ENCODE assay signal across 8 cellular contexts in genomic region chr2:27723372-27724144, GRCh38. TPM values are rescaled to one million over a fixed set of nuclear protein-coding genes. Genes with fewer than 3 reads are reported as not detected.
DNase-seq lines count a peak whose midpoint lies in the region; ATAC-seq and TF ChIP-seq lines count a peak whose summit lies in the region.

No MANE protein-coding gene starts in this region.

- peak overlapping the region; percentile 27 for H4K91ac ChIP-seq in neuronal stem cell (ENCODE audit: low read depth, low read length, poor library complexity)

- H3K36me3 ChIP-seq in neuronal stem cell (replicated peaks in 1 of 2; ENCODE audit: control insufficient read depth in 2 of 2, insufficient read depth in 2 of 2, low read length in 2 of 2), result no peaks in the 10 kb centered on the region

- ATAC-seq in activated B cell treated with CpG ODN at 0.5 μM for 24 hours (ENCODE audit: low read depth) (peak; percentile 37), HG03469 (IDR thresholded peaks at IDR 0.05; ENCODE audit: unreplicated experiment) (no peak), GM19395 (IDR thresholded peaks at IDR 0.05; ENCODE audit: unreplicated experiment) (no peak)

- peaks cover 0 to 11% (median 0%) of the 10 kb centered on the region in 3 experiments for H3K27me3 ChIP-seq in neuronal stem cell (ENCODE audit: control insufficient read depth in 3 of 3, insufficient read depth in 3 of 3, low read depth in 1 of 3, low read length in 3 of 3)

- TF ChIP-seq CTCF in activated B cell treated with CpG ODN at 0.5 μM for 24 hours (IDR thresholded peaks at IDR 0.05), result no peak

- H3K4ac ChIP-seq in neuronal stem cell (ENCODE audit: low read length), result no peak overlapping the region

- peaks cover 12 to 23% of the 10 kb centered on the region in 2 donors for H3K4me1 ChIP-seq in neuronal stem cell (ENCODE audit: control insufficient read depth in 2 of 2, insufficient read depth in 1 of 2, low read depth in 1 of 2, low read length in 2 of 2)

- no peak overlapping the region for H3K14ac ChIP-seq in neuronal stem cell (ENCODE audit: low read length)

- no peak overlapping the region for H3K4me3 Mint-ChIP-seq in activated B cell treated with CpG ODN at 0.5 μM for 24 hours

- no peak overlapping the region for H2AK5ac ChIP-seq in neuronal stem cell (ENCODE audit: low read depth, low read length)

- no peak overlapping the region for H2BK120ac ChIP-seq in neuronal stem cell (ENCODE audit: low read depth, low read length)

- H3K9ac ChIP-seq in neuronal stem cell (ENCODE audit: low read depth, low read length, poor library complexity), result no peak overlapping the region

- H2AFZ ChIP-seq in neuronal stem cell (ENCODE audit: low read length), result peak overlapping the region; percentile 78

- POLR2A ChIA-PET in activated B cell treated with CpG ODN at 0.5 μM for 24 hours (lab: Charles Lee), result no interaction called here

- DNase-seq in stimulated activated CD4-positive, alpha-beta T cell treated with anti-CD3 and anti-CD28 coated beads, Interleukin-2, amount 100 ng/mL, for 24 hours, result peak; percentile 31 to 36
- no peak for DNase-seq in stimulated activated CD4-positive, alpha-beta T cell treated with anti-CD3 and anti-CD28 coated beads, Interleukin-1b, Interleukin-23, amount 100 ng/mL, for 48 hours
- DNase-seq in MV-4-11 (lab: John Stamatoyannopoulos, UW), result peak; percentile 46
- DNase-seq in activated B cell treated with CpG ODN at 0.5 μM for 24 hours, result no peak
- peak; percentile 57 for DNase-seq in foreskin melanocyte
- peak; percentile 57 for DNase-seq in neuronal stem cell (ENCODE audit: low spot score)

- peaks cover 12% of the 10 kb centered on the region for H3K27me3 Mint-ChIP-seq in activated B cell treated with CpG ODN at 0.5 μM for 24 hours

- H3K4me3 ChIP-seq in neuronal stem cell (ENCODE audit: low read length in 2 of 2), result no peak overlapping the region

- H3K36me3 Mint-ChIP-seq in activated B cell treated with CpG ODN at 0.5 μM for 24 hours (ENCODE audit: low read depth), result no peaks in the 10 kb centered on the region

- H3K18ac ChIP-seq in neuronal stem cell (ENCODE audit: low read length), result peak overlapping the region; percentile 56

- no peaks in the 10 kb centered on the region for H3K9me3 Mint-ChIP-seq in activated B cell treated with CpG ODN at 0.5 μM for 24 hours

- no peak overlapping the region for H3K23ac ChIP-seq in neuronal stem cell (ENCODE audit: low read depth, low read length, poor library complexity)

- H3K4me1 Mint-ChIP-seq in activated B cell treated with CpG ODN at 0.5 μM for 24 hours, result no peaks in the 10 kb centered on the region

- no peak overlapping the region for H3K27ac ChIP-seq in neuronal stem cell (replicated peaks; ENCODE audit: low read length)

- H2BK12ac ChIP-seq in neuronal stem cell (ENCODE audit: low read length), result peak overlapping the region; percentile 85

- H3K9me3 ChIP-seq in neuronal stem cell (replicated peaks in 1 of 2; ENCODE audit: control insufficient read depth in 2 of 2, insufficient read depth in 1 of 2, low read depth in 1 of 2, low read length in 2 of 2), result no peaks in the 10 kb centered on the region

- H3K4me2 ChIP-seq in neuronal stem cell (ENCODE audit: insufficient read depth, low read length, poor library complexity, severe bottlenecking), result no peak overlapping the region

- CTCF ChIA-PET in activated B cell treated with CpG ODN at 0.5 μM for 24 hours (lab: Charles Lee), result interaction anchor here (0.8 to 1.8 kb wide), 6 partner anchors 12 to 729 kb away, joined by 3 to 6 read pairs (median 3); no protein-coding TSS in a partner anchor

- no CpG with 5 or more reads among the region's 11 CpGs for WGBS in neuronal stem cell (ENCODE audit: extremely low coverage in 2 of 2, insufficient read length in 2 of 2, insufficient replicate concordance in 1 of 2), 2 donors

- peak overlapping the region; percentile 8 for H2BK15ac ChIP-seq in neuronal stem cell (ENCODE audit: low read length)

- no peak overlapping the region for H4K8ac ChIP-seq in neuronal stem cell (ENCODE audit: low read depth, low read length)

- H3K27ac Mint-ChIP-seq in activated B cell treated with CpG ODN at 0.5 μM for 24 hours, result no peak overlapping the region

- H3K79me1 ChIP-seq in neuronal stem cell (ENCODE audit: low read depth, low read length), result no peaks in the 10 kb centered on the region

- intact Hi-C loops in activated B cell treated with CpG ODN at 0.5 μM for 24 hours (cut with micrococcal nuclease), result no loop called here

- H2BK5ac ChIP-seq in neuronal stem cell (ENCODE audit: low read length), result no peak overlapping the region

RNA-seq across cellular contexts. Expression of gene MRPL33, which starts 48.0 kb away (rescaled TPM):
- 24.6 and 27.4 TPM in 2 replicates for total RNA-seq in activated B cell treated with CpG ODN at 0.5 μM for 24 hours
- polyA plus RNA-seq in neuronal stem cell (2013, experiment 1 of 2), result 419 TPM
- polyA plus RNA-seq in neuronal stem cell (2013, experiment 2 of 2), result 412 TPM

RNA-seq across cellular contexts. Expression of gene SLC4A1AP, which starts 59.9 kb away (rescaled TPM):
- 21.4 and 22.0 TPM in 2 replicates for total RNA-seq in activated B cell treated with CpG ODN at 0.5 μM for 24 hours
- 19.7 TPM for polyA plus RNA-seq in neuronal stem cell (2013, experiment 1 of 2)
- polyA plus RNA-seq in neuronal stem cell (2013, experiment 2 of 2), result 19.8 TPM

Comparison
In these comparisons a context has a peak if more than half of its experiments do, and no peak if none do; other contexts are left out.
1. DNase-seq: peak in stimulated activated CD4-positive, alpha-beta T cell treated with anti-CD3 and anti-CD28 coated beads, Interleukin-2, amount 100 ng/mL, for 24 hours (2 of 2), MV-4-11 (single experiment), foreskin melanocyte (single experiment) and neuronal stem cell (single experiment); none in stimulated activated CD4-positive, alpha-beta T cell treated with anti-CD3 and anti-CD28 coated beads, Interleukin-1b, Interleukin-23, amount 100 ng/mL, for 48 hours (single experiment) and activated B cell treated with CpG ODN at 0.5 μM for 24 hours (single experiment).